Comparison of ENCODE assay signal across 1 cellular context in genomic region chr3:39137991-39138803, GRCh38.
TF ChIP-seq lines count a peak whose summit lies in the region.

No MANE protein-coding gene starts in this region.

TF ChIP-seq in GM12878, 131 proteins besides CTCF, POLR2A, EP300 and RAD21:
- 0 out of 2 replicates have a peak, but pooled peaks have one; percentile 61 for TF ChIP-seq POLR2AphosphoS2 (IDR thresholded peaks at IDR 0.05; ENCODE audit: low read depth, low read length)
- no peak for TF ChIP-seq BACH1 (IDR thresholded peaks at IDR 0.05; ENCODE audit: borderline replicate concordance)
